ENCODE assay signal across 19 cellular contexts in genomic region chr3:50353231-50354004, GRCh38. TPM values are rescaled to one million over a fixed set of nuclear protein-coding genes. Genes with fewer than 3 reads are reported as not detected.
DNase-seq lines count a peak whose midpoint lies in the region; ATAC-seq and TF ChIP-seq lines count a peak whose summit lies in the region.
"Had no signal": no experiment of that assay in that cellular context is flagged by ENCODE, and none has a peak within 500 bp of the region (broad histone marks: within the 10 kb centered on the region; RNA-seq: fewer than 3 reads in every experiment).

No MANE protein-coding gene starts in this region.

- no peaks in the 10 kb centered on the region for H3K9me3 Mint-ChIP-seq in natural killer cell
- H3K9me3 Mint-ChIP-seq in natural killer cell treated with Interleukin-12 subunit alpha and Interleukin-12 subunit beta and Interleukin-15 and Interleukin-18, amount 100 ng/mL, for 72 hours = no peaks in the 10 kb centered on the region
- H3K9me3 Mint-ChIP-seq: activated naive CD4-positive, alpha-beta T cell treated with anti-CD3 and anti-CD28 coated beads, Interleukin-2, amount 50 U/mL, for 72 hours; activated T-helper 2 cell treated with anti-CD3 and anti-CD28 coated beads, Interferon-gamma antibody, Interleukin-2, Interleukin-4, amounts not matched to agents 10 μg/mL and 5 μg/mL and 100 μg/mL, durations not matched to agents 14 hours and 24 hours and 36 hours; CD4-positive, CD25-positive, alpha-beta regulatory T cell had no signal

- intact Hi-C loops in natural killer cell (cut with micrococcal nuclease) (loop anchor here (10.0 kb wide), 1 partner anchor 1031 kb away; the partner anchor contains the start of gene MANF), lower lobe of right lung (cut with DNase I) (no loop called here)

- no peaks in the 10 kb centered on the region for H3K27me3 ChIP-seq in lower lobe of right lung (ENCODE audit: low read depth)
- H3K27me3 ChIP-seq: Peyer's patch had no signal

- peak overlapping the region; percentile 35 to 60 for H3K27ac Mint-ChIP-seq in natural killer cell
- H3K27ac Mint-ChIP-seq in natural killer cell treated with Interleukin-12 subunit alpha and Interleukin-12 subunit beta and Interleukin-15 and Interleukin-18, amount 100 ng/mL, for 72 hours = peak overlapping the region in 1 of 2 donors; percentile 45
- H3K27ac Mint-ChIP-seq: activated T-helper 2 cell treated with anti-CD3 and anti-CD28 coated beads, Interferon-gamma antibody, Interleukin-2, Interleukin-4, amounts not matched to agents 10 μg/mL and 5 μg/mL and 100 μg/mL, durations not matched to agents 14 hours and 24 hours and 36 hours had no signal

- no peaks in the 10 kb centered on the region for H3K36me3 Mint-ChIP-seq in natural killer cell
- peaks cover 12% of the 10 kb centered on the region for H3K36me3 Mint-ChIP-seq in natural killer cell treated with Interleukin-12 subunit alpha and Interleukin-12 subunit beta and Interleukin-15 and Interleukin-18, amount 100 ng/mL, for 72 hours

- H3K27ac ChIP-seq in VCaP (peak overlapping the region; percentile 91; the same call in 1 of the 2 replicates), lower lobe of right lung (no peak overlapping the region)
- H3K27ac ChIP-seq: Peyer's patch had no signal

- peaks cover 43 to 71% of the 10 kb centered on the region in 2 donors for H3K4me1 Mint-ChIP-seq in natural killer cell
- H3K4me1 Mint-ChIP-seq in natural killer cell treated with Interleukin-12 subunit alpha and Interleukin-12 subunit beta and Interleukin-15 and Interleukin-18, amount 100 ng/mL, for 72 hours (ENCODE audit: low read depth in 2 of 2) = peaks cover 40 to 57% of the 10 kb centered on the region in 2 donors

- no peak for ATAC-seq in natural killer cell
- no peak for ATAC-seq in natural killer cell treated with Interleukin-12 subunit alpha and Interleukin-12 subunit beta and Interleukin-15 and Interleukin-18, amount 100 ng/mL, for 72 hours
- ATAC-seq in lower lobe of right lung = no peak
- no peak for ATAC-seq in GM18520 (IDR thresholded peaks at IDR 0.05; ENCODE audit: unreplicated experiment)
- ATAC-seq in left lobe of liver = no peak
- no peak for ATAC-seq in GM18511 (IDR thresholded peaks at IDR 0.05; ENCODE audit: unreplicated experiment)
- ATAC-seq: activated naive CD4-positive, alpha-beta T cell treated with anti-CD3 and anti-CD28 coated beads, Interleukin-2, amount 50 U/mL, for 72 hours had no signal

- H3K27me3 Mint-ChIP-seq in natural killer cell (ENCODE audit: low read depth in 2 of 2) = no peaks in the 10 kb centered on the region
- H3K27me3 Mint-ChIP-seq in natural killer cell treated with Interleukin-12 subunit alpha and Interleukin-12 subunit beta and Interleukin-15 and Interleukin-18, amount 100 ng/mL, for 72 hours = no peaks in the 10 kb centered on the region
- H3K27me3 Mint-ChIP-seq: CD4-positive, CD25-positive, alpha-beta regulatory T cell had no signal

- peaks cover 57% of the 10 kb centered on the region for H3K36me3 ChIP-seq in lower lobe of right lung

- DNase-seq in natural killer cell (no peak), lower lobe of right lung (peak; percentile 39), superior temporal gyrus (ENCODE audit: extremely low spot score) (no peak), left lobe of liver (ENCODE audit: low spot score) (no peak)
- DNase-seq in natural killer cell treated with Interleukin-12 subunit alpha and Interleukin-12 subunit beta and Interleukin-15 and Interleukin-18, amount 100 ng/mL, for 72 hours (ENCODE audit: low spot score) = no peak
- DNase-seq: NCI-H1694; NCI-H2171; NCI-H524 treated with DMSO at 0.1 percent for 48 hours; NK-92 treated with Interleukin-12 subunit alpha and Interleukin-12 subunit beta, amount 100 ng/mL, for 24 hours; Peyer's patch; stimulated activated CD4-positive, alpha-beta T cell treated with anti-CD3 and anti-CD28 coated beads, Interleukin-1b, Interleukin-23, amount 100 ng/mL, for 48 hours; substantia nigra; T-helper 1 cell had no signal

- peaks cover 67% of the 10 kb centered on the region for H3K4me1 ChIP-seq in lower lobe of right lung

- no peaks in the 10 kb centered on the region for H3K9me3 ChIP-seq in lower lobe of right lung
- H3K9me3 ChIP-seq: Peyer's patch had no signal

- no peak overlapping the region for H3K4me3 ChIP-seq in lower lobe of right lung
- H3K4me3 ChIP-seq: Peyer's patch had no signal

- H3K4me3 Mint-ChIP-seq in natural killer cell = no peak overlapping the region
- no peak overlapping the region for H3K4me3 Mint-ChIP-seq in natural killer cell treated with Interleukin-12 subunit alpha and Interleukin-12 subunit beta and Interleukin-15 and Interleukin-18, amount 100 ng/mL, for 72 hours

- TF ChIP-seq CTCF in natural killer cell (IDR thresholded peaks at IDR 0.05) (no peak), VCaP (conservative IDR thresholded peaks at IDR 0.05) (no peak), lower lobe of right lung (IDR thresholded peaks at IDR 0.05) (no peak)

RNA-seq across cellular contexts. Expression of gene CYB561D2, which starts 2.8 kb away (rescaled TPM):
- total RNA-seq in natural killer cell (10 to 100 TPM; 39.6 to 54.0 (median 50.5) TPM), lower lobe of right lung (21.7 TPM), left lobe of liver (17.9 TPM)
- 10 to 100 TPM; 36.9 to 38.2 TPM for total RNA-seq in natural killer cell treated with Interleukin-12 subunit alpha and Interleukin-12 subunit beta and Interleukin-15 and Interleukin-18, amount 100 ng/mL, for 72 hours

RNA-seq across cellular contexts. Expression of gene NPRL2, which starts 2.8 kb away (rescaled TPM):
- total RNA-seq in natural killer cell = 10 to 100 TPM; 78.9 to 87.6 (median 80.9) TPM
- total RNA-seq in natural killer cell treated with Interleukin-12 subunit alpha and Interleukin-12 subunit beta and Interleukin-15 and Interleukin-18, amount 100 ng/mL, for 72 hours = 10 to 100 TPM; 42.3 to 44.6 TPM
- 17.7 TPM for total RNA-seq in lower lobe of right lung
- 15.6 TPM for total RNA-seq in left lobe of liver

RNA-seq across cellular contexts. Expression of gene TMEM115, which starts 5.9 kb away (rescaled TPM):
- 10 to 100 TPM; 15.3 to 24.3 (median 22.7) TPM for total RNA-seq in natural killer cell
- 10 to 100 TPM; 29.6 to 32.8 TPM for total RNA-seq in natural killer cell treated with Interleukin-12 subunit alpha and Interleukin-12 subunit beta and Interleukin-15 and Interleukin-18, amount 100 ng/mL, for 72 hours
- 37.5 TPM for total RNA-seq in lower lobe of right lung
- 18.7 TPM for total RNA-seq in left lobe of liver

RNA-seq across cellular contexts. Expression of gene ZMYND10, which starts 7.9 kb away (rescaled TPM):
- 1 to 10 TPM; 3.0 to 6.3 (median 3.5) TPM for total RNA-seq in natural killer cell
- 1 to 10 TPM in 1 of 2 donors, under 1 TPM in 1; 0.95 to 1.4 TPM for total RNA-seq in natural killer cell treated with Interleukin-12 subunit alpha and Interleukin-12 subunit beta and Interleukin-15 and Interleukin-18, amount 100 ng/mL, for 72 hours
- 32.8 TPM for total RNA-seq in lower lobe of right lung
- 1.7 TPM for total RNA-seq in left lobe of liver

RNA-seq across cellular contexts. Expression of gene RASSF1, which starts 12.8 kb away (rescaled TPM):
- 100 to 1,000 TPM; 298 to 329 (median 305) TPM for total RNA-seq in natural killer cell
- total RNA-seq in natural killer cell treated with Interleukin-12 subunit alpha and Interleukin-12 subunit beta and Interleukin-15 and Interleukin-18, amount 100 ng/mL, for 72 hours = 10 to 100 TPM; 48.2 to 65.4 TPM
- total RNA-seq in lower lobe of right lung = 39.5 TPM
- 6.4 TPM for total RNA-seq in left lobe of liver
